ENCODE assay signal across 11 cellular contexts in the genomic region with DNA sequence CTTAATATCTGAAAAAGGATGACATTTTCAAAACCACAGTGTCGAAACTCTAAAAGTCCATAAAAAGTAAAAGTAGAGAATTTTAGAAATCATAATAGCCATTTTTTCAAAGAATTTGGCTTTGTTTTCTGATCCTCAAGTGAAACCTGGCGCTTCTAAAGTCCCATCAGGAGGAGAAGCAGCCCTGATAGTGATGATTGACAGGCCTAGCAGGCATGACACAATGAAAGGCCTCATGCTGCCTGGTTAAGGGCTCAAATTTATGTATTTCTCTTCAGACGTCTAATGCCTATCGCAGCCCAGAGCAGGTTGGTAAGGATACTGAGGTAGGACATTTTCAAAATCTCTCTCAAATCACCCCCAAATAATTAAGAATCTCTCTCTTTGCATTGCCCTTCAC. TPM values are rescaled to one million over a fixed set of nuclear protein-coding genes. Genes with fewer than 3 reads are reported as not detected.
"Had no signal": no experiment of that assay in that cellular context is flagged by ENCODE, and none has a peak within 500 bp of the region (broad histone marks: within the 10 kb centered on the region; RNA-seq: fewer than 3 reads in every experiment).

No MANE protein-coding gene starts in this region.

- H3K36me3 Mint-ChIP-seq: IgD-negative memory B cell had no signal

- H3K27ac Mint-ChIP-seq: IgD-negative memory B cell had no signal

- H3K36me3 ChIP-seq: HAP-1 had no signal

- H3K4me3 Mint-ChIP-seq: IgD-negative memory B cell had no signal

- H3K9me3 ChIP-seq: HAP-1 had no signal

- FAIRE-seq: HepG2 had no signal

- ATAC-seq: HCT116, HepG2 had no signal

- H3K4me1 ChIP-seq: HAP-1 had no signal

- DNase-seq: GM23248, GOT3, H7, KG1 had no signal

- H3K9ac ChIP-seq: GM23248 had no signal

- H3K4me3 ChIP-seq: GM23248, HAP-1 had no signal

- H3K27ac ChIP-seq: GM23248, HL-60 had no signal

- H2AFZ ChIP-seq: GM23248 had no signal

RNA-seq across cellular contexts. Expression of a gene that starts 3.9 kb away (rescaled TPM):
- total RNA-seq: GM23248, H4, H7, HepG2, HT1080 had no signal
- polyA plus RNA-seq: GM23248, HepG2, IgD-negative memory B cell had no signal
